ENCODE assay signal across 17 cellular contexts in genomic region chr2:234836251-234836650, GRCh38.
"Had no signal": no experiment of that assay in that cellular context is flagged by ENCODE, and none has a peak within 500 bp of the region (broad histone marks: within the 10 kb centered on the region; RNA-seq: fewer than 3 reads in every experiment).

No MANE protein-coding gene starts in this region.

- DNase-seq: activated B cell treated with CpG ODN at 0.5 μM for 24 hours; activated CD4-positive, alpha-beta T cell treated with anti-CD3 and anti-CD28 coated beads, Interleukin-2, amount 10 ng/mL, durations not matched to agents 24 days and 14 days; activated naive CD4-positive, alpha-beta T cell treated with Interleukin-2 at 50 U/mL for 16 hours; activated naive CD8-positive, alpha-beta T cell treated with anti-CD3 and anti-CD28 coated beads, Interleukin-2, amount 50 U/mL, for 24 hours; effector memory CD8-positive, alpha-beta T cell; erythroblast; hypothalamus; left cardiac atrium; mammary epithelial cell; nucleus accumbens; sigmoid colon; stimulated activated CD4-positive, alpha-beta T cell treated with anti-CD3 and anti-CD28 coated beads, Interleukin-4, amount 100 ng/mL, for 1 hour; stimulated activated CD8-positive, alpha-beta memory T cell treated with anti-CD3 and anti-CD28 coated beads, Interleukin-4, amount 100 ng/mL, for 48 hours; stimulated activated naive CD8-positive, alpha-beta T cell treated with anti-CD3 and anti-CD28 coated beads, Interleukin-15, amount 100 ng/mL, for 72 hours; thyroid gland had no signal

- H3K4me3 ChIP-seq: sigmoid colon, thyroid gland, vagina had no signal

- ATAC-seq: activated naive CD8-positive, alpha-beta T cell treated with anti-CD3 and anti-CD28 coated beads, Interleukin-2, amount 50 U/mL, for 24 hours; effector memory CD8-positive, alpha-beta T cell; left cardiac atrium; natural killer cell treated with Interleukin-12 subunit alpha and Interleukin-12 subunit beta and Interleukin-15 and Interleukin-18, amount 100 ng/mL, for 72 hours; stimulated activated naive CD8-positive, alpha-beta T cell treated with anti-CD3 and anti-CD28 coated beads, Interleukin-15, amount 100 ng/mL, for 72 hours had no signal

- H3K36me3 ChIP-seq: sigmoid colon, thyroid gland, vagina had no signal

- H3K27ac ChIP-seq: sigmoid colon, thyroid gland, vagina had no signal

- H3K27me3 ChIP-seq: sigmoid colon, thyroid gland, vagina had no signal

- H3K9me3 ChIP-seq: sigmoid colon, thyroid gland, vagina had no signal
